30 cellular contexts compared by ENCODE assay signal in the genomic region with DNA sequence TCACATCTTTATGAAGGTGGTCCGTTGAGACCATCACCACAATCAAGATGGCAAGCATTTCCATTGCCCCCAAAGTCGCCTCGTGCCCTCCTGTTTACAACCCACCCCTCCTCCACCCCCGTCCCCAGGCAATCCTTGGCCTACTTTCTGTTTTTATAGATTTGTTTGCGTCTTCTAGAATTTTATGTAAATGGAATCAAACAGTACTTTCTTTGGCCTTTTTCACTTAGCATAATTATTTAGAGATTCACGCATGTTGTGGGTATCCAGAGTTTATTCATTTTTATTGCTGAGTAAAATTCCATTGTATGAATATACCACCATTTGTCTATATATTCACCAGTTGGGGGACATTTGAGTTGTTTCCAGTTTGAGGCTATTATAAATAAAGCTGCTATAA.
"Had no signal": no experiment of that assay in that cellular context is flagged by ENCODE, and none has a peak within 500 bp of the region (broad histone marks: within the 10 kb centered on the region; RNA-seq: fewer than 3 reads in every experiment).

No MANE protein-coding gene starts in this region.

- DNase-seq: activated CD4-positive, alpha-beta T cell treated with anti-CD3 and anti-CD28 coated beads for 36 hours; activated CD4-positive, alpha-beta T cell treated with anti-CD3 and anti-CD28 coated beads, Interleukin-2, amount 10 ng/mL, durations not matched to agents 7 days and 5 days; activated CD4-positive, alpha-beta T cell treated with anti-CD3 and anti-CD28 coated beads, Interleukin-2, amount 50 U/mL, for 48 hours; activated CD8-positive, alpha-beta T cell treated with anti-CD3 and anti-CD28 coated beads, Interleukin-2, amount 10 ng/mL, durations not matched to agents 7 days and 5 days; activated gamma-delta T cell; activated naive CD4-positive, alpha-beta T cell treated with Interleukin-2 at 50 U/mL for 16 hours; activated naive CD8-positive, alpha-beta T cell treated with anti-CD3 and anti-CD28 coated beads, Interleukin-2, amount 10 ng/mL, durations not matched to agents 7 days and 5 days; activated T-cell treated with anti-CD3 and anti-CD28 coated beads, Interleukin-2, amount 50 U/mL, for 24 hours; amygdala; MM.1S; MV-4-11; NCI-H1092; NCI-H146; NCI-H187; NCI-H2029 treated with DMSO at 0.1 percent for 48 hours; NCI-H2107; NCI-H2171; NCI-H510A; NCI-H526; NCI-H748 treated with DMSO at 0.1 percent for 48 hours; NK-92 treated with Interleukin-12 subunit alpha and Interleukin-12 subunit beta, amount 100 ng/mL, for 24 hours; PC-3; RPMI8226; SIG-M5; T-cell; T-helper 17 cell had no signal

- H3K4me3 ChIP-seq: ascending aorta, cardiac muscle cell, Peyer's patch had no signal

- H3K4me1 ChIP-seq: ascending aorta, Peyer's patch had no signal

- H3K27ac ChIP-seq: ascending aorta, cardiac muscle cell, KMS-11, Peyer's patch had no signal

- H3K4me2 ChIP-seq: KMS-11 had no signal

- H3K36me3 ChIP-seq: ascending aorta, cardiac muscle cell, Peyer's patch had no signal

- H3K27me3 ChIP-seq: ascending aorta, Peyer's patch had no signal

- H3K9me3 ChIP-seq: ascending aorta, Peyer's patch had no signal

- H3K9ac ChIP-seq: KMS-11 had no signal
